9 cellular contexts compared by ENCODE assay signal in genomic region chr1:55209247-55209646, GRCh38. TPM values are rescaled to one million over a fixed set of nuclear protein-coding genes. Genes with fewer than 3 reads are reported as not detected.
DNase-seq lines count a peak whose midpoint lies in the region; ATAC-seq, FAIRE-seq and TF ChIP-seq lines count a peak whose summit lies in the region.
"Had no signal": no experiment of that assay in that cellular context is flagged by ENCODE, and none has a peak within 500 bp of the region (broad histone marks: within the 10 kb centered on the region; RNA-seq: fewer than 3 reads in every experiment).

No MANE protein-coding gene starts in this region.

- TF ChIP-seq POLR2A in suprapubic skin (IDR thresholded peaks at IDR 0.05): no peak

- no peak for TF ChIP-seq CTCF in suprapubic skin (IDR thresholded peaks at IDR 0.05)

- POLR2A ChIA-PET in CD8-positive, alpha-beta memory T cell (lab: Charles Lee): interaction anchor here (1.3 kb wide), 1 partner anchor 9 kb away, joined by 4 read pairs; no protein-coding TSS in a partner anchor

- TF ChIP-seq EP300 in suprapubic skin (IDR thresholded peaks at IDR 0.05): no peak

- H3K4me3 ChIP-seq in CD8-positive, alpha-beta memory T cell (ENCODE audit: low read length): no peak overlapping the region
- H3K4me3 ChIP-seq in suprapubic skin: no peak overlapping the region

- FAIRE-seq in HTR-8/SVneo (lab: Jason Lieb, UNC): no peak

- peaks cover 0 to 23% (median 7%) of the 10 kb centered on the region in 3 donors for H3K36me3 Mint-ChIP-seq in CD8-positive, alpha-beta memory T cell

- no peaks in the 10 kb centered on the region for H3K27me3 ChIP-seq in CD8-positive, alpha-beta memory T cell (ENCODE audit: insufficient read depth, low read length, poor library complexity, severe bottlenecking)
- no peaks in the 10 kb centered on the region for H3K27me3 ChIP-seq in suprapubic skin

- H3K27ac Mint-ChIP-seq in CD8-positive, alpha-beta memory T cell: peak overlapping the region in 3 of 8 donors; percentile 11 to 83 (median 52)

- no peak overlapping the region for H3K27ac ChIP-seq in CD8-positive, alpha-beta memory T cell (ENCODE audit: low read depth, low read length)
- H3K27ac ChIP-seq in suprapubic skin: no peak overlapping the region

- CTCF ChIA-PET in CD8-positive, alpha-beta memory T cell (lab: Charles Lee): interaction anchor here (0.7 to 1.4 kb wide), 4 partner anchors 32 to 69 kb away, joined by 3 to 4 read pairs (median 3); no protein-coding TSS in a partner anchor

- H3K4me1 Mint-ChIP-seq in CD8-positive, alpha-beta memory T cell: peaks cover 79 to 95% (median 92%) of the 10 kb centered on the region in 3 donors

- no peaks in the 10 kb centered on the region for H3K9me3 ChIP-seq in CD8-positive, alpha-beta memory T cell (ENCODE audit: low read length)
- no peaks in the 10 kb centered on the region for H3K9me3 ChIP-seq in suprapubic skin

- H3K36me3 ChIP-seq in CD8-positive, alpha-beta memory T cell (ENCODE audit: insufficient read depth, low read length): no peaks in the 10 kb centered on the region
- no peaks in the 10 kb centered on the region for H3K36me3 ChIP-seq in suprapubic skin

- H3K9me3 Mint-ChIP-seq in CD8-positive, alpha-beta memory T cell: no peaks in the 10 kb centered on the region

- 37% methylated on average over 2 of the region's 2 CpGs for WGBS in suprapubic skin

- no peaks in the 10 kb centered on the region for H3K27me3 Mint-ChIP-seq in CD8-positive, alpha-beta memory T cell

- DNase-seq in CD8-positive, alpha-beta memory T cell: no peak
- DNase-seq in OCI-M1 (lab: John Stamatoyannopoulos, UW) (peak; percentile 76), glomerular visceral epithelial cell (ENCODE audit: extremely low spot score) (peak; percentile 11), HTR-8/SVneo (ENCODE audit: insufficient read length, low spot score) (no peak), suprapubic skin (ENCODE audit: low spot score in 2 of 2) (no peak), 8988T (no peak)
- DNase-seq: DMS79 treated with DMSO at 0.1 percent for 48 hours had no signal

- peak overlapping the region in 6 of 7 donors; percentile 11 to 66 (median 46) for H3K4me3 Mint-ChIP-seq in CD8-positive, alpha-beta memory T cell

- ATAC-seq in GM19351 (IDR thresholded peaks at IDR 0.05; ENCODE audit: unreplicated experiment): peak; percentile 39
- ATAC-seq in HG03354 (IDR thresholded peaks at IDR 0.05; ENCODE audit: poor library complexity, severe bottlenecking, unreplicated experiment): no peak

- H3K4me1 ChIP-seq in CD8-positive, alpha-beta memory T cell (ENCODE audit: insufficient read depth, low read length): peaks cover 70% of the 10 kb centered on the region
- H3K4me1 ChIP-seq in suprapubic skin: peaks cover 66% of the 10 kb centered on the region

RNA-seq across cellular contexts. Expression of gene USP24, which starts 5.9 kb away (rescaled TPM):
- 10 to 100 TPM; 51.5 to 51.6 TPM for total RNA-seq in CD8-positive, alpha-beta memory T cell
- 7.5 TPM for polyA plus RNA-seq in CD8-positive, alpha-beta memory T cell
- total RNA-seq in suprapubic skin: 10 to 100 TPM; 27.7 to 84.0 (median 30.2) TPM

Comparison
In these comparisons a context has a peak if more than half of its experiments do, and no peak if none do; other contexts are left out.
1. DNase-seq: peak in OCI-M1 (single experiment) and glomerular visceral epithelial cell (single experiment); none in CD8-positive, alpha-beta memory T cell (0 of 5), HTR-8/SVneo (single experiment), suprapubic skin (0 of 2) and 8988T (single experiment).